In the genomic region with DNA sequence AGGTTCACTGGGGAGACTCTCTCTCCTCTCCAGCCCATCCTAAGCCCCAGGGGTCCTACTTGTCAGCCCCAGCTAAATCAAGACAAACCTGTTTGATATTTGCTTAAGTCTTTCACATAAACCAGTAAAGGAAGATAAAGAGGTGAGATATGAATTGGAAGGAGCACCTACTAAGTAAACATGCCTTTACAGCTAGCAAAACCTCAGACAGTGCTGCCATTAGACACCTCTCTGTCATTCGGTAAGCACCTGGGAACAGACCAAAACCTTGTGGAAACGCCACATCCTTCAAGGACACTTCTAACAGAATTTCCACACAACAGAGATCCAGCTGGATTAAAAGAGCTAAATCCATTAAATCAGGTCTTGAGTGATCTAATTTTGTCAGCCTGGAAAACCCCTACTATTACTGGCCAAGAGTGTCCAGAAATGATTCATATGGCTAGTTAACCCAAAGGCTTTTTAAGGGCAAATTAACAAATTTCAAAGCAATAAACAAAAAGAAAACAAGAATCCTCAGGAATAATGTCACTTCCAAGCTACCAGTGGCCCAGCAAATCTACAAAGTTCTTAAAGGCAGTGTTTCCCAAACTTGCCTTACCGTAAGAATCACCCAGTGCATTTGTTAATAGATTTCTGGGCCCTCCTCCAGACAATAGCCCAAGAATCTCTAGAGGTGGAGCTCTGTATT, we compare ENCODE assay signal across 10 cellular contexts. TPM values are rescaled to one million over a fixed set of nuclear protein-coding genes. Genes with fewer than 3 reads are reported as not detected.
A peak's percentile ranks its signal among the peaks of the same experiment; 100 is the strongest.
DNase-seq lines count a peak whose midpoint lies in the region; ATAC-seq, FAIRE-seq and TF ChIP-seq lines count a peak whose summit lies in the region.
"Had no signal": no experiment of that assay in that cellular context is flagged by ENCODE, and none has a peak within 500 bp of the region (broad histone marks: within the 10 kb centered on the region; RNA-seq: fewer than 3 reads in every experiment).

No MANE protein-coding gene starts in this region.

- dilution Hi-C loops in keratinocyte (cut with MboI; ENCODE audit: extremely low pct_ligation_motif_present, low sequenced_read_pairs) = no loop called here

- H3K27ac ChIP-seq in keratinocyte (ENCODE audit: control insufficient read depth, insufficient read depth, low read length) (peak overlapping the region; percentile 52), subcutaneous abdominal adipose tissue (ENCODE audit: low read depth, low read length) (peak overlapping the region; percentile 61)

- no peak overlapping the region for H3K27ac Mint-ChIP-seq in effector memory CD8-positive, alpha-beta T cell
- H3K27ac Mint-ChIP-seq: activated CD8-positive, alpha-beta memory T cell treated with anti-CD3 and anti-CD28 coated beads, Interleukin-2, amount 10 ng/mL, durations not matched to agents 7 days and 5 days had no signal

- no peaks in the 10 kb centered on the region for H3K9me1 ChIP-seq in keratinocyte (ENCODE audit: control insufficient read depth, extremely low read depth, insufficient read depth, low read length)

- H3K4me1 Mint-ChIP-seq in effector memory CD8-positive, alpha-beta T cell (ENCODE audit: low read depth in 2 of 2) = peaks cover 18 to 26% of the 10 kb centered on the region in 2 donors

- H3K4me3 Mint-ChIP-seq in effector memory CD8-positive, alpha-beta T cell = no peak overlapping the region
- H3K4me3 Mint-ChIP-seq: activated CD8-positive, alpha-beta memory T cell treated with anti-CD3 and anti-CD28 coated beads, Interleukin-2, amount 10 ng/mL, durations not matched to agents 7 days and 5 days had no signal

- H3K79me2 ChIP-seq in keratinocyte (ENCODE audit: control insufficient read depth, insufficient read depth, low read length) = peaks cover 30% of the 10 kb centered on the region

- peak; percentile 51 for DNase-seq in SIG-M5 treated with dmso at 0.1 percent for 504 hours (lab: John Stamatoyannopoulos, UW; ENCODE audit: unreplicated experiment)
- no peak for DNase-seq in SIG-M5 (lab: John Stamatoyannopoulos, UW)
- no peak for DNase-seq in keratinocyte (ENCODE audit: low read depth, low spot score)
- DNase-seq in effector memory CD8-positive, alpha-beta T cell = no peak
- DNase-seq in cortex of kidney (lab: John Stamatoyannopoulos, UW) = no peak
- DNase-seq: activated CD8-positive, alpha-beta memory T cell treated with anti-CD3 and anti-CD28 coated beads, Interleukin-2, amount 10 ng/mL, durations not matched to agents 7 days and 5 days; COR-L47 had no signal

- H3K4me1 ChIP-seq in keratinocyte (ENCODE audit: control insufficient read depth, extremely low read depth, insufficient read depth, low read length) = peaks cover 33% of the 10 kb centered on the region
- H3K4me1 ChIP-seq in subcutaneous abdominal adipose tissue (ENCODE audit: control insufficient read depth in 5 of 5, insufficient read depth in 5 of 5, low read length in 5 of 5) = peaks cover 3 to 35% (median 34%) of the 10 kb centered on the region in 5 donors

- no peak for TF ChIP-seq CTCF in WI38 (IDR thresholded peaks at IDR 0.05; ENCODE audit: low read depth, low read length)
- TF ChIP-seq CTCF in keratinocyte (optimal IDR thresholded peaks at IDR 0.05 in 1 of 3, IDR thresholded peaks at IDR 0.05 in 1 of 3, conservative IDR thresholded peaks at IDR 0.05 in 1 of 3; ENCODE audit: extremely low read depth in 1 of 3, insufficient read depth in 2 of 3, low read length in 3 of 3) = no peak

- H3K9ac ChIP-seq in keratinocyte (ENCODE audit: control insufficient read depth, extremely low read depth, insufficient read depth, low read length) (peak overlapping the region; percentile 36), subcutaneous abdominal adipose tissue (ENCODE audit: low read length in 5 of 5) (peak overlapping the region in 4 of 5 donors; percentile 16 to 73 (median 58))

- H3K4me3 ChIP-seq in WI38 (ENCODE audit: low read depth, low read length) (peak overlapping the region; percentile 22), keratinocyte (ENCODE audit: control insufficient read depth in 2 of 3, extremely low read depth in 1 of 3, insufficient read depth in 2 of 3, low read depth in 1 of 3, low read length in 3 of 3) (peak overlapping the region in 1 of 3 experiments; percentile 12), subcutaneous abdominal adipose tissue (ENCODE audit: low read depth in 1 of 5, low read length in 5 of 5) (no peak overlapping the region)

- H3K27me3 Mint-ChIP-seq in effector memory CD8-positive, alpha-beta T cell = no peaks in the 10 kb centered on the region
- H3K27me3 Mint-ChIP-seq: activated CD8-positive, alpha-beta memory T cell treated with anti-CD3 and anti-CD28 coated beads, Interleukin-2, amount 10 ng/mL, durations not matched to agents 7 days and 5 days had no signal

- peaks cover 6 to 14% of the 10 kb centered on the region in 2 donors for H3K9me3 Mint-ChIP-seq in effector memory CD8-positive, alpha-beta T cell

- H3K27me3 ChIP-seq in keratinocyte (ENCODE audit: control insufficient read depth, extremely low read depth, insufficient read depth, low read length) (no peaks in the 10 kb centered on the region), subcutaneous abdominal adipose tissue (ENCODE audit: control insufficient read depth in 5 of 5, insufficient read depth in 4 of 5, low read length in 5 of 5) (no peaks in the 10 kb centered on the region)

- no peaks in the 10 kb centered on the region for H4K20me1 ChIP-seq in keratinocyte (ENCODE audit: control insufficient read depth, extremely low read depth, insufficient read depth, low read length)

- H3K36me3 Mint-ChIP-seq in effector memory CD8-positive, alpha-beta T cell (ENCODE audit: insufficient read depth) = peaks cover 20% of the 10 kb centered on the region

- H3K36me3 ChIP-seq in keratinocyte (ENCODE audit: control insufficient read depth in 2 of 2, extremely low read depth in 1 of 2, insufficient read depth in 2 of 2, low read length in 2 of 2) = no peaks in the 10 kb centered on the region
- H3K36me3 ChIP-seq in subcutaneous abdominal adipose tissue (ENCODE audit: control insufficient read depth in 5 of 5, insufficient read depth in 5 of 5, low read length in 5 of 5) = peaks cover 0 to 4% (median 0%) of the 10 kb centered on the region in 5 donors

- H3K9me3 ChIP-seq in keratinocyte (ENCODE audit: control insufficient read depth, low read depth, low read length) (no peaks in the 10 kb centered on the region), subcutaneous abdominal adipose tissue (ENCODE audit: control insufficient read depth in 5 of 5, low read length in 5 of 5) (peaks cover 0 to 5% (median 0%) of the 10 kb centered on the region in 5 donors)

- peak overlapping the region; percentile 59 for H3K4me2 ChIP-seq in keratinocyte (ENCODE audit: control insufficient read depth, extremely low read depth, insufficient read depth, low read depth, low read length)

- no peak for FAIRE-seq in keratinocyte (lab: Jason Lieb, UNC)

- ATAC-seq in effector memory CD8-positive, alpha-beta T cell (replicated peaks) = no peak
- no peak for ATAC-seq in HG02981 (IDR thresholded peaks at IDR 0.05; ENCODE audit: unreplicated experiment)
- ATAC-seq: activated CD8-positive, alpha-beta memory T cell treated with anti-CD3 and anti-CD28 coated beads, Interleukin-2, amount 10 ng/mL, durations not matched to agents 7 days and 5 days had no signal

- no peak overlapping the region for H2AFZ ChIP-seq in keratinocyte (ENCODE audit: control insufficient read depth, low read length)

RNA-seq across cellular contexts. Expression of a gene that starts 2.4 kb away (rescaled TPM):
- polyA plus RNA-seq in keratinocyte = 5.7 to 9.5 TPM (median 8.0 TPM) in 3 replicates
- 10.2 TPM for polyA plus RNA-seq in keratinocyte (2011; ENCODE audit: low read depth)
- 5.7 and 9.3 TPM in 2 replicates for polyA plus RNA-seq in keratinocyte (2011; cell fraction: cytosol; rRNA removed)
- polyA plus RNA-seq in keratinocyte (2011; cell fraction: nucleus; rRNA removed) = 12.9 and 13.0 TPM in 2 replicates
- 9.7 and 11.9 TPM in 2 replicates for polyA plus RNA-seq in keratinocyte (2012; ENCODE audit: low replicate concordance)
- polyA minus RNA-seq in keratinocyte = 3.4 to 9.4 TPM (median 3.8 TPM) in 3 replicates
- polyA minus RNA-seq in keratinocyte (2011; cell fraction: cytosol; rRNA and poly(A)+ RNA removed) = 7.9 TPM
- polyA minus RNA-seq in keratinocyte (2011; cell fraction: nucleus; rRNA and poly(A)+ RNA removed) = 7.2 and 7.5 TPM in 2 replicates

RNA-seq across cellular contexts. Expression of a gene that starts 44.5 kb away (rescaled TPM):
- not detected in 3 replicates for polyA plus RNA-seq in keratinocyte
- not detected for polyA plus RNA-seq in keratinocyte (2011; ENCODE audit: low read depth)
- polyA plus RNA-seq in keratinocyte (2011; cell fraction: cytosol; rRNA removed) = not detected in 2 replicates
- polyA plus RNA-seq in keratinocyte (2011; cell fraction: nucleus; rRNA removed) = not detected in 2 replicates
- polyA plus RNA-seq in keratinocyte (2012; ENCODE audit: low replicate concordance) = not detected in 2 replicates
- not detected in 3 replicates for polyA minus RNA-seq in keratinocyte
- polyA minus RNA-seq in keratinocyte (2011; cell fraction: cytosol; rRNA and poly(A)+ RNA removed) = not detected
- not detected in 2 replicates for polyA minus RNA-seq in keratinocyte (2011; cell fraction: nucleus; rRNA and poly(A)+ RNA removed)

RNA-seq across cellular contexts. Expression of a gene that starts 56.5 kb away (rescaled TPM):
- not detected in 3 replicates for polyA plus RNA-seq in keratinocyte
- not detected for polyA plus RNA-seq in keratinocyte (2011; ENCODE audit: low read depth)
- polyA plus RNA-seq in keratinocyte (2011; cell fraction: cytosol; rRNA removed) = not detected in 2 replicates
- polyA plus RNA-seq in keratinocyte (2011; cell fraction: nucleus; rRNA removed) = not detected in 2 replicates
- polyA plus RNA-seq in keratinocyte (2012; ENCODE audit: low replicate concordance) = 0.10 TPM in 1 of 2 replicates, not detected in the other
- not detected in 3 replicates for polyA minus RNA-seq in keratinocyte
- not detected for polyA minus RNA-seq in keratinocyte (2011; cell fraction: cytosol; rRNA and poly(A)+ RNA removed)
- polyA minus RNA-seq in keratinocyte (2011; cell fraction: nucleus; rRNA and poly(A)+ RNA removed) = not detected in 2 replicates
